ENCODE assay signal across 8 cellular contexts in the genomic region with DNA sequence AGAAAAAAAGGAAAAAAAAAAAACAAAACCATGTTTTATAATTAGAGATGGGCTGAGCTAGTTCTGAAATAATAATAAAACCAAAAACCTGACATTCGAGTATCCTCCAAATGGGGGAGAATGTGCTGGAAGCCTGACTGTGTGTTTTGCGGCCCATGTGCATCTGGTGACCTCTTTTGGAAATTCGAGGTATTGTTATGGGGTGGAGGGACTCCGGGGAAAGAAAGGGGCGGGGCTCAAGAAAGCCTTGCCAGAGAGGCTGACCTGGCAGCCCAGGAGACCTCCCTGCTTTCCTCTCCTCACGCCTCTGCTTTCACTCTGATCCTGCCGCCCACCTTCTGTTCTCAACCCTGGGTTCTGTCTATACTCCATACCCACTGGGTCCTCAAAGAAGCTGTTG.
DNase-seq lines count a peak whose midpoint lies in the region; ATAC-seq and TF ChIP-seq lines count a peak whose summit lies in the region.

No MANE protein-coding gene starts in this region.

- in situ Hi-C loops in T47D (cut with HindIII; ENCODE audit: low pct_unique_long_range_greater_than_20kb, low sequenced_read_pairs), result no loop called here
- in situ Hi-C loops in mammary epithelial cell (cut with MboI; ENCODE audit: low sequenced_read_pairs in 2 of 2), result loop anchor here in 1 of 2 donors (5.0 kb wide), 1 partner anchor 286 kb away; no protein-coding TSS in a partner anchor

- no peak for TF ChIP-seq POLR2A in testis (IDR thresholded peaks at IDR 0.05)

- ATAC-seq in esophagus mucosa (no peak), GM18861 (IDR thresholded peaks at IDR 0.05; ENCODE audit: unreplicated experiment) (no peak)

- H3K4me1 ChIP-seq in mammary epithelial cell (ENCODE audit: insufficient read depth, low read length), result no peaks in the 10 kb centered on the region
- H3K4me1 ChIP-seq in testis, result no peaks in the 10 kb centered on the region

- H2AFZ ChIP-seq in mammary epithelial cell (ENCODE audit: low read depth, low read length), result no peak overlapping the region

- no peaks in the 10 kb centered on the region for H3K79me2 ChIP-seq in mammary epithelial cell (ENCODE audit: insufficient read depth, low read length)

- H3K9me3 ChIP-seq in mammary epithelial cell (replicated peaks; ENCODE audit: insufficient read depth, low read length) (no peaks in the 10 kb centered on the region), testis (no peaks in the 10 kb centered on the region)

- peak in 1 of 2 donors; percentile 8 for TF ChIP-seq CTCF in mammary epithelial cell (conservative IDR thresholded peaks at IDR 0.05 in 1 of 2, IDR thresholded peaks at IDR 0.05 in 1 of 2; ENCODE audit: extremely low read depth in 1 of 2, insufficient read depth in 1 of 2, low read depth in 1 of 2, low read length in 2 of 2)
- peak; percentile 45 for TF ChIP-seq CTCF in LNCaP clone FGC (IDR thresholded peaks at IDR 0.05; ENCODE audit: control insufficient read depth, extremely low read depth, insufficient read depth)
- TF ChIP-seq CTCF in type B pancreatic cell (conservative IDR thresholded peaks at IDR 0.05), result peak; percentile 54
- TF ChIP-seq CTCF in testis (IDR thresholded peaks at IDR 0.05), result no peak

- dilution Hi-C loops in mammary epithelial cell (cut with HindIII; ENCODE audit: low sequenced_read_pairs), result no loop called here

- no peak overlapping the region for H3K9ac ChIP-seq in mammary epithelial cell (ENCODE audit: insufficient read depth, low read length)

- no peaks in the 10 kb centered on the region for H3K9me3 Mint-ChIP-seq in type B pancreatic cell

- H4K20me1 ChIP-seq in mammary epithelial cell (ENCODE audit: insufficient read depth, low read length), result no peaks in the 10 kb centered on the region

- H3K4me3 ChIP-seq in mammary epithelial cell (replicated peaks in 1 of 3; ENCODE audit: insufficient read depth in 1 of 3, low read depth in 2 of 3, low read length in 3 of 3), result no peak overlapping the region
- no peak overlapping the region for H3K4me3 ChIP-seq in LNCaP clone FGC (ENCODE audit: low read depth, low read length)
- H3K4me3 ChIP-seq in testis, result no peak overlapping the region

- H3K27ac ChIP-seq in mammary epithelial cell (ENCODE audit: insufficient read depth, low read depth, low read length) (no peak overlapping the region), testis (no peak overlapping the region)

- no peak overlapping the region for H3K4me3 Mint-ChIP-seq in type B pancreatic cell

- DNase-seq in T47D (ENCODE audit: low read depth in 1 of 2, low spot score in 1 of 2) (peak; percentile 68 to 69), mammary epithelial cell (no peak), LNCaP clone FGC (ENCODE audit: low read depth) (no peak), amniotic epithelial cell (ENCODE audit: low read depth) (peak; percentile 23), type B pancreatic cell (ENCODE audit: extremely low spot score, unreplicated experiment) (no peak), testis (no peak)

- H3K27me3 Mint-ChIP-seq in type B pancreatic cell, result no peaks in the 10 kb centered on the region

- H3K27me3 ChIP-seq in mammary epithelial cell (ENCODE audit: insufficient read depth, low read length) (no peaks in the 10 kb centered on the region), testis (no peaks in the 10 kb centered on the region)

- H3K36me3 Mint-ChIP-seq in type B pancreatic cell, result peaks cover 5% of the 10 kb centered on the region

- CTCF ChIA-PET in mammary epithelial cell (lab: Charles Lee; ENCODE audit: low non-redundant PET), result no interaction called here

- peaks cover 12% of the 10 kb centered on the region for H3K4me1 Mint-ChIP-seq in type B pancreatic cell (ENCODE audit: unreplicated experiment)

- H3K4me2 ChIP-seq in mammary epithelial cell (ENCODE audit: insufficient read depth, low read depth, low read length), result no peak overlapping the region

- H3K36me3 ChIP-seq in mammary epithelial cell (ENCODE audit: insufficient read depth, low read length) (no peaks in the 10 kb centered on the region), testis (ENCODE audit: low read depth, missing control alignments) (no peaks in the 10 kb centered on the region)

- WGBS in mammary epithelial cell (ENCODE audit: low coverage, missing lambda C conversion rate), result 59% methylated on average over 4 of the region's 7 CpGs
- WGBS in testis, 2 donors, result 48 to 63% methylated on average over 7 of the region's 7 CpGs

- no peak overlapping the region for H3K27ac Mint-ChIP-seq in type B pancreatic cell

- BruUV-seq in mammary epithelial cell (replicated peaks; lab: Mats Ljungman, UMichigan), result no TSS peak

- intact Hi-C loops in mammary epithelial cell (cut with micrococcal nuclease) (no loop called here), testis (cut with DNase I; ENCODE audit: low total_unique reads) (no loop called here)

Comparison
In these comparisons a context has a peak if more than half of its experiments do, and no peak if none do; other contexts are left out.
1. DNase-seq: peak in T47D (2 of 2) and amniotic epithelial cell (single experiment); none in mammary epithelial cell (single experiment), LNCaP clone FGC (single experiment), type B pancreatic cell (single experiment) and testis (single experiment).
2. CTCF ChIP-seq: peak in LNCaP clone FGC (single experiment) and type B pancreatic cell (single experiment); none in testis (0 of 3).